ENCODE assay signal across 10 cellular contexts in genomic region chr19:45224645-45225044, GRCh38. TPM values are rescaled to one million over a fixed set of nuclear protein-coding genes. Genes with fewer than 3 reads are reported as not detected.
"Had no signal": no experiment of that assay in that cellular context is flagged by ENCODE, and none has a peak within 500 bp of the region (broad histone marks: within the 10 kb centered on the region; RNA-seq: fewer than 3 reads in every experiment).

No MANE protein-coding gene starts in this region.

- H3K4me1 ChIP-seq: HAP-1 had no signal

- H3K36me3 ChIP-seq: HAP-1 had no signal

- H3K9me3 ChIP-seq: HAP-1 had no signal

- H3K4me2 ChIP-seq: GM23338 had no signal

- FAIRE-seq: HepG2 had no signal

- H3K4me3 ChIP-seq: GM23338, HAP-1 had no signal

- ATAC-seq: GM23338, HCT116, HepG2 had no signal

- H2AFZ ChIP-seq: GM23338 had no signal

- DNase-seq: H7, HFFc6, KG1 had no signal

- H3K27ac ChIP-seq: HL-60 had no signal

RNA-seq across cellular contexts. Expression of gene EXOC3L2, which starts 20.6 kb away (rescaled TPM):
- total RNA-seq: H4, HepG2 had no signal
- polyA plus RNA-seq: IgD-negative memory B cell had no signal
